In genomic region chr6:70841115-70841514, GRCh38 we compare ENCODE assay signal across 12 cellular contexts.
"Had no signal": no experiment of that assay in that cellular context is flagged by ENCODE, and none has a peak within 500 bp of the region (broad histone marks: within the 10 kb centered on the region; RNA-seq: fewer than 3 reads in every experiment).

No MANE protein-coding gene starts in this region.

- H3K9me3 Mint-ChIP-seq: stimulated activated naive B cell treated with anti-CD40 and anti-IgM and Interleukin-4, amounts not matched to agents 10 μg/mL and 1 μg/mL and 100 μg/mL, for 72 hours; type B pancreatic cell had no signal

- DNase-seq: effector CD4-positive, alpha-beta T cell; gastrocnemius medialis; kidney; left cardiac atrium; left ventricle myocardium inferior; mesenchymal stem cell; midbrain; sigmoid colon; stimulated activated CD4-positive, alpha-beta T cell treated with anti-CD3 and anti-CD28 coated beads, Interleukin-2, amount 100 ng/mL, for 24 hours; stimulated activated CD4-positive, alpha-beta T cell treated with anti-CD3 and anti-CD28 coated beads, Interleukin-4, amount 100 ng/mL, for 4 hours; stimulated activated naive B cell treated with anti-CD40 and anti-IgM and Interleukin-4, amounts not matched to agents 10 μg/mL and 1 μg/mL and 100 μg/mL, for 72 hours had no signal

- H3K27me3 Mint-ChIP-seq: stimulated activated naive B cell treated with anti-CD40 and anti-IgM and Interleukin-4, amounts not matched to agents 10 μg/mL and 1 μg/mL and 100 μg/mL, for 72 hours; type B pancreatic cell had no signal

- H3K27ac Mint-ChIP-seq: stimulated activated naive B cell treated with anti-CD40 and anti-IgM and Interleukin-4, amounts not matched to agents 10 μg/mL and 1 μg/mL and 100 μg/mL, for 72 hours; type B pancreatic cell had no signal

- ATAC-seq: gastrocnemius medialis; left cardiac atrium; stimulated activated naive B cell treated with anti-CD40 and anti-IgM and Interleukin-4, amounts not matched to agents 10 μg/mL and 1 μg/mL and 100 μg/mL, for 72 hours had no signal

- H3K4me3 Mint-ChIP-seq: stimulated activated naive B cell treated with anti-CD40 and anti-IgM and Interleukin-4, amounts not matched to agents 10 μg/mL and 1 μg/mL and 100 μg/mL, for 72 hours; type B pancreatic cell had no signal
